In the genomic region with DNA sequence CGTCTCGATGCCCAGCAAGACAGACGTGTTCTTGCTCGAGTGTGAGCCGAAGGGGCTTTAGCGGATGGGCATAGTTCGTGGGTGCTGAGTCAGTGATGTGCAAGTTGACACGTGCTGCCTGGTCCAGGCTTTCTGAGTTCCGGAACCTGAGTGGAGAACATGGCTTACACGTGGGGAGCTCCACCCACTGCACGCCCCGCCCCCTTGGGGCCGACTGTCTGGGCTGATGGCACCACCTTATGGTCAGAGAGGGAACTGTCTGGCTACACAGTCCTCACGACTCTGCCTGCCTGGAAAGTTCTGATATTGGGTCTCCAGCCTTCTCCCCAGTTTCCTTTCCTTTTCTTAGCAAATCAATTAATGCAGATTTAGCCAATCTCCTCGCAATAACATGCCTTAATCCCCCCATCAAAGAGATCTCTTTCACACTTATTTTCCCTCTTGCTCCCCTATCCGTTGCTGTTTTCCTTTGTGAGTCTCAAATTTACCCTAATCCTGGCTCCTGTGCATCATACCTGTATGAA, we compare ENCODE assay signal across 8 cellular contexts. TPM values are rescaled to one million over a fixed set of nuclear protein-coding genes. Genes with fewer than 3 reads are reported as not detected.
DNase-seq lines count a peak whose midpoint lies in the region; ATAC-seq and TF ChIP-seq lines count a peak whose summit lies in the region.

No MANE protein-coding gene starts in this region.

- no peak for TF ChIP-seq POLR2A in right lobe of liver (IDR thresholded peaks at IDR 0.05)

- no peak overlapping the region for H3K4me3 ChIP-seq in right lobe of liver

- H3K4me1 Mint-ChIP-seq in chondrocyte (ENCODE audit: low read depth) = peaks cover 59% of the 10 kb centered on the region

- peaks cover 0 to 20% (median 0%) of the 10 kb centered on the region in 4 donors for H3K4me1 ChIP-seq in right lobe of liver

- no peaks in the 10 kb centered on the region for H3K27me3 Mint-ChIP-seq in chondrocyte (ENCODE audit: low read depth)

- peak; percentile 88 for TF ChIP-seq CTCF in AG09319 (IDR thresholded peaks at IDR 0.05; ENCODE audit: low read depth, low read length)
- peak; percentile 82 for TF ChIP-seq CTCF in chondrocyte (IDR thresholded peaks at IDR 0.05)
- peak; percentile 80 to 93 (median 92) for TF ChIP-seq CTCF in right lobe of liver (IDR thresholded peaks at IDR 0.05)

- no peak overlapping the region for H3K27ac ChIP-seq in right lobe of liver

- H3K4me3 Mint-ChIP-seq in chondrocyte (ENCODE audit: unreplicated experiment) = no peak overlapping the region

- no peaks in the 10 kb centered on the region for H3K9me3 ChIP-seq in right lobe of liver

- no peaks in the 10 kb centered on the region for H3K36me3 ChIP-seq in right lobe of liver

- peak; percentile 41 for ATAC-seq in GM18870 (IDR thresholded peaks at IDR 0.05; ENCODE audit: unreplicated experiment)
- ATAC-seq in HG03108 (IDR thresholded peaks at IDR 0.05; ENCODE audit: unreplicated experiment) = peak; percentile 40
- ATAC-seq in right lobe of liver = peak; percentile 82 to 98 (median 98)

- DNase-seq in AG09319 (ENCODE audit: extremely low read depth, low read depth) (no peak), NCI-H226 (peak; percentile 72), chondrocyte (ENCODE audit: low spot score) (no peak), right lobe of liver (peak; percentile 79 to 86 (median 84))
- DNase-seq in activated CD4-positive, CD25-positive, alpha-beta regulatory T cell treated with anti-CD3 and anti-CD28 coated beads, Interleukin-2, amount 50 U/mL, for 72 hours = peak; percentile 79
- peak; percentile 41 to 58 (median 56) for DNase-seq in stimulated activated CD4-positive, alpha-beta T cell treated with anti-CD3 and anti-CD28 coated beads, TNF-alpha, amount 100 ng/mL, for 4 hours (ENCODE audit: low read depth in 3 of 3)

- peaks cover 4% of the 10 kb centered on the region for H3K9me3 Mint-ChIP-seq in chondrocyte (ENCODE audit: low read depth)

- peaks cover 0 to 10% of the 10 kb centered on the region in 2 donors for H3K27me3 ChIP-seq in right lobe of liver

- intact Hi-C loops in right lobe of liver (cut with DNase I) = loop anchor here (5.0 kb wide), 1 partner anchor 35 kb away; no protein-coding TSS in a partner anchor

- peaks cover 9% of the 10 kb centered on the region for H3K36me3 Mint-ChIP-seq in chondrocyte (ENCODE audit: low read depth)

- H3K27ac Mint-ChIP-seq in chondrocyte (ENCODE audit: unreplicated experiment) = peak overlapping the region; percentile 81

- 38% methylated on average over 11 of the region's 16 CpGs for WGBS in right lobe of liver (ENCODE audit: insufficient coverage, low coverage, low lambda C conversion rate, missing lambda C conversion rate)

RNA-seq across cellular contexts. Expression of a gene that starts 3.8 kb away (rescaled TPM):
- 321 to 1,121 TPM (median 1,110 TPM) in 3 replicates for total RNA-seq in chondrocyte
- total RNA-seq in right lobe of liver = 10 to 100 TPM in 1 of 6 experiments, 1 to 10 TPM in 2, under 1 TPM in 1, not detected in 2; 0.20 to 18.8 (median 3.4) TPM

Comparison
In these comparisons a context has a peak if more than half of its experiments do, and no peak if none do; other contexts are left out.
1. DNase-seq: peak in NCI-H226 (single experiment), activated CD4-positive, CD25-positive, alpha-beta regulatory T cell treated with anti-CD3 and anti-CD28 coated beads, Interleukin-2, amount 50 U/mL, for 72 hours (single experiment), right lobe of liver (3 of 3) and stimulated activated CD4-positive, alpha-beta T cell treated with anti-CD3 and anti-CD28 coated beads, TNF-alpha, amount 100 ng/mL, for 4 hours (3 of 3); none in AG09319 (single experiment) and chondrocyte (single experiment).
2. ATAC-seq: peak in every context shown above with its lines; median percentile 98 in right lobe of liver; 41 in GM18870; 40 in HG03108.
3. RNA of a gene that starts 3.8 kb away (total RNA-seq): 321 to 1,121 TPM in chondrocyte; 0.20 to 18.8 TPM in right lobe of liver; every median in the first group is over 10 times any median in the second.
4. Peak in every context shown above with its lines, with median percentiles within 50 percentile points of each other: CTCF ChIP-seq.